12 cellular contexts compared by ENCODE assay signal in the genomic region with DNA sequence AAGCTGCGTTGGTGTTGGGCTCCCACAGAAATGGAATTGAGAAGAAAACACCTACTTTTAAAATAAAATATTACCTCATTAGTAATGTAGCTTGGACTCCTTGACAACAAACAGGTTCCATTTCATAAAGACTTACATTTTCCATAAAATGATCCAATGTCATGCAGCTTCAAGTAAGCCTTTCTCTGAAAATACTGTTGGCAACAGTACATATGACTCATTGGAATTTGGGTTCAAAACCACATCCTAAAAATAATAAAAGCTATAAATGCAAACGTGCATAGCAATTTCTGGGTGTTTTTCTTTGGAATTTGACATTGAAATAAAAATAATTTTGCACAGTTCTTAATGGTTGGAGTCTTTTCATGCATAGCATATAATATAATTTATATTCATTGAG. TPM values are rescaled to one million over a fixed set of nuclear protein-coding genes. Genes with fewer than 3 reads are reported as not detected.
DNase-seq lines count a peak whose midpoint lies in the region; ATAC-seq, FAIRE-seq and TF ChIP-seq lines count a peak whose summit lies in the region.
"Had no signal": no experiment of that assay in that cellular context is flagged by ENCODE, and none has a peak within 500 bp of the region (broad histone marks: within the 10 kb centered on the region; RNA-seq: fewer than 3 reads in every experiment).

No MANE protein-coding gene starts in this region.

- no peak overlapping the region for H3K4me3 Mint-ChIP-seq in osteocyte (ENCODE audit: unreplicated experiment)
- H3K4me3 Mint-ChIP-seq: memory B cell had no signal

- DNase-seq in GM03348 (ENCODE audit: low spot score): peak; percentile 53
- DNase-seq in RCC 7860 (ENCODE audit: low spot score): peak; percentile 58
- peak; percentile 86 to 90 for DNase-seq in dermis microvascular lymphatic vessel endothelial cell (ENCODE audit: low read depth in 2 of 2)
- no peak for DNase-seq in osteocyte (ENCODE audit: extremely low spot score, unreplicated experiment)
- no peak for DNase-seq in stimulated activated naive CD4-positive, alpha-beta T cell (lab: John Stamatoyannopoulos, UW)
- DNase-seq: GOT3, NCI-H2029, T-helper 2 cell had no signal

- peaks cover 9% of the 10 kb centered on the region for H3K36me3 Mint-ChIP-seq in osteocyte (ENCODE audit: unreplicated experiment)

- FAIRE-seq in RCC 7860 (lab: Jason Lieb, UNC): peak; percentile 82

- TF ChIP-seq CTCF in osteocyte (IDR thresholded peaks at IDR 0.05): no peak

- H3K4me1 Mint-ChIP-seq in osteocyte (ENCODE audit: unreplicated experiment): peaks cover 66% of the 10 kb centered on the region
- H3K4me1 Mint-ChIP-seq: memory B cell had no signal

- H3K27ac Mint-ChIP-seq in osteocyte (ENCODE audit: unreplicated experiment): peak overlapping the region; percentile 90
- H3K27ac Mint-ChIP-seq: memory B cell had no signal

- no peaks in the 10 kb centered on the region for H3K27me3 Mint-ChIP-seq in osteocyte (ENCODE audit: unreplicated experiment)

- no peak for ATAC-seq in HG03045 (IDR thresholded peaks at IDR 0.05; ENCODE audit: unreplicated experiment)
- ATAC-seq in HG03521 (IDR thresholded peaks at IDR 0.05; ENCODE audit: unreplicated experiment): no peak
- ATAC-seq in GM21367 (IDR thresholded peaks at IDR 0.05; ENCODE audit: unreplicated experiment): no peak

- no peaks in the 10 kb centered on the region for H3K9me3 Mint-ChIP-seq in osteocyte (ENCODE audit: unreplicated experiment)
- H3K9me3 Mint-ChIP-seq: memory B cell had no signal

RNA-seq across cellular contexts. Expression of gene FHIP2A, which starts 47.9 kb away (rescaled TPM):
- total RNA-seq in dermis microvascular lymphatic vessel endothelial cell (23.5 and 31.5 TPM in 2 replicates), osteocyte (50.2 and 59.3 TPM in 2 replicates)

Comparison
In these comparisons a context has a peak if more than half of its experiments do, and no peak if none do; other contexts are left out.
1. DNase-seq: peak in GM03348 (single experiment), RCC 7860 (single experiment) and dermis microvascular lymphatic vessel endothelial cell (2 of 2); none in osteocyte (single experiment) and stimulated activated naive CD4-positive, alpha-beta T cell (0 of 6).